Comparison of ENCODE assay signal across 9 cellular contexts in genomic region chr4:3436798-3437581, GRCh38. TPM values are rescaled to one million over a fixed set of nuclear protein-coding genes. Genes with fewer than 3 reads are reported as not detected.
DNase-seq lines count a peak whose midpoint lies in the region; ATAC-seq and TF ChIP-seq lines count a peak whose summit lies in the region.
"Had no signal": no experiment of that assay in that cellular context is flagged by ENCODE, and none has a peak within 500 bp of the region (broad histone marks: within the 10 kb centered on the region; RNA-seq: fewer than 3 reads in every experiment).

No MANE protein-coding gene starts in this region.

- ATAC-seq in activated B cell treated with CpG ODN at 0.5 μM for 24 hours (ENCODE audit: low read depth) (peak; percentile 40), left colon (peak; percentile 87), GM18858 (IDR thresholded peaks at IDR 0.05; ENCODE audit: unreplicated experiment) (no peak), GM18511 (IDR thresholded peaks at IDR 0.05; ENCODE audit: unreplicated experiment) (no peak)

- POLR2A ChIA-PET in activated B cell treated with CpG ODN at 0.5 μM for 24 hours (lab: Charles Lee): no interaction called here

- H3K36me3 ChIP-seq in BLaER1 treated with 17β-estradiol and CSF1 and Interleukin-3, amounts not matched to agents 10 nM and 100 nM: peaks cover 0 to 25% (median 15%) of the 10 kb centered on the region in 11 experiments; a peak in 17 of 22 replicates
- no peaks in the 10 kb centered on the region for H3K36me3 ChIP-seq in HUES6 (ENCODE audit: control insufficient read depth, insufficient read depth, low read length)

- no peak overlapping the region for H3K4me3 ChIP-seq in BLaER1 treated with 17β-estradiol and CSF1 and Interleukin-3, amounts not matched to agents 10 nM and 100 nM
- H3K4me3 ChIP-seq in HUES6 (ENCODE audit: low read depth, low read length): no peak overlapping the region

- H3K27ac ChIP-seq in BLaER1 treated with 17β-estradiol and CSF1 and Interleukin-3, amounts not matched to agents 10 nM and 100 nM: peak overlapping the region in 10 of 11 experiments; percentile 37 to 69 (median 57); a peak in 19 of 22 replicates
- H3K27ac ChIP-seq in HUES6 (ENCODE audit: low read depth, low read length): peak overlapping the region; percentile 32; the same call in 1 of the 2 replicates

- CTCF ChIA-PET in activated B cell treated with CpG ODN at 0.5 μM for 24 hours (lab: Charles Lee): no interaction called here

- no peaks in the 10 kb centered on the region for H3K4me1 Mint-ChIP-seq in activated B cell treated with CpG ODN at 0.5 μM for 24 hours

- peak overlapping the region; percentile 54 to 86 (median 73) for H3K4me2 ChIP-seq in BLaER1 treated with 17β-estradiol and CSF1 and Interleukin-3, amounts not matched to agents 10 nM and 100 nM

- no peaks in the 10 kb centered on the region for H3K27me3 Mint-ChIP-seq in activated B cell treated with CpG ODN at 0.5 μM for 24 hours

- no peaks in the 10 kb centered on the region for H3K27me3 ChIP-seq in BLaER1 treated with 17β-estradiol and CSF1 and Interleukin-3, amounts not matched to agents 10 nM and 100 nM
- H3K27me3 ChIP-seq in HUES6 (ENCODE audit: control insufficient read depth, insufficient read depth, low read length): no peaks in the 10 kb centered on the region

- H3K9me3 ChIP-seq in BLaER1 treated with 17β-estradiol and CSF1 and Interleukin-3, amounts not matched to agents 10 nM and 100 nM (replicated peaks in 1 of 11): no peaks in the 10 kb centered on the region
- no peaks in the 10 kb centered on the region for H3K9me3 ChIP-seq in HUES6 (ENCODE audit: control insufficient read depth, insufficient read depth, low read depth, low read length)

- no peak overlapping the region for H3K4me3 Mint-ChIP-seq in activated B cell treated with CpG ODN at 0.5 μM for 24 hours

- H3K4me1 ChIP-seq in BLaER1 treated with 17β-estradiol and CSF1 and Interleukin-3, amounts not matched to agents 10 nM and 100 nM: peaks cover 40 to 75% (median 69%) of the 10 kb centered on the region in 10 experiments
- peaks cover 4% of the 10 kb centered on the region; the same call in 1 of the 2 replicates for H3K4me1 ChIP-seq in HUES6 (ENCODE audit: control insufficient read depth, insufficient read depth, low read length)

- no peaks in the 10 kb centered on the region for H3K9me3 Mint-ChIP-seq in activated B cell treated with CpG ODN at 0.5 μM for 24 hours

- no peaks in the 10 kb centered on the region for H3K36me3 Mint-ChIP-seq in activated B cell treated with CpG ODN at 0.5 μM for 24 hours (ENCODE audit: low read depth)

- intact Hi-C loops in activated B cell treated with CpG ODN at 0.5 μM for 24 hours (cut with micrococcal nuclease) (no loop called here), left colon (cut with DNase I, micrococcal nuclease) (no loop called here)

- H3K9ac ChIP-seq in BLaER1 treated with 17β-estradiol and CSF1 and Interleukin-3, amounts not matched to agents 10 nM and 100 nM: peak overlapping the region in 10 of 11 experiments; percentile 41 to 65 (median 47); a peak in 19 of 22 replicates
- no peak overlapping the region for H3K9ac ChIP-seq in HUES6 (ENCODE audit: low read length)

- DNase-seq in activated B cell treated with CpG ODN at 0.5 μM for 24 hours: no peak
- DNase-seq in left colon: peak; percentile 50 to 66
- DNase-seq in activated CD4-positive, CD25-positive, alpha-beta regulatory T cell (lab: John Stamatoyannopoulos, UW): no peak
- DNase-seq in GM10266 (ENCODE audit: extremely low spot score): no peak

- no peak for TF ChIP-seq CTCF in activated B cell treated with CpG ODN at 0.5 μM for 24 hours (IDR thresholded peaks at IDR 0.05)
- TF ChIP-seq CTCF in GM10266 (IDR thresholded peaks at IDR 0.05; ENCODE audit: control insufficient read depth, insufficient read depth, low read depth, missing control alignments): no peak

- peaks cover 0 to 62% (median 16%) of the 10 kb centered on the region in 11 experiments; a peak in 12 of 22 replicates for H4K20me1 ChIP-seq in BLaER1 treated with 17β-estradiol and CSF1 and Interleukin-3, amounts not matched to agents 10 nM and 100 nM

- H3K27ac Mint-ChIP-seq in activated B cell treated with CpG ODN at 0.5 μM for 24 hours: no peak overlapping the region

RNA-seq across cellular contexts. Expression of gene HGFAC, which starts 4.8 kb away (rescaled TPM):
- not detected in 2 replicates for total RNA-seq in activated B cell treated with CpG ODN at 0.5 μM for 24 hours
- not detected for total RNA-seq in left colon
- total RNA-seq: subcutaneous adipose tissue had no signal

RNA-seq across cellular contexts. Expression of gene DOK7, which starts 26.1 kb away (rescaled TPM):
- total RNA-seq in activated B cell treated with CpG ODN at 0.5 μM for 24 hours (2.7 TPM in 2 replicates), left colon (under 1 TPM; 0.24 to 0.70 TPM)
- total RNA-seq: subcutaneous adipose tissue had no signal

Comparison
In these comparisons a context has a peak if more than half of its experiments do, and no peak if none do; other contexts are left out.
1. ATAC-seq: peak in activated B cell treated with CpG ODN at 0.5 μM for 24 hours (single experiment) and left colon (single experiment); none in GM18858 (single experiment) and GM18511 (single experiment).
2. DNase-seq: peak in left colon (2 of 2); none in activated B cell treated with CpG ODN at 0.5 μM for 24 hours (single experiment), activated CD4-positive, CD25-positive, alpha-beta regulatory T cell (0 of 4) and GM10266 (single experiment).